Comparison of ENCODE assay signal across 8 cellular contexts in the genomic region with DNA sequence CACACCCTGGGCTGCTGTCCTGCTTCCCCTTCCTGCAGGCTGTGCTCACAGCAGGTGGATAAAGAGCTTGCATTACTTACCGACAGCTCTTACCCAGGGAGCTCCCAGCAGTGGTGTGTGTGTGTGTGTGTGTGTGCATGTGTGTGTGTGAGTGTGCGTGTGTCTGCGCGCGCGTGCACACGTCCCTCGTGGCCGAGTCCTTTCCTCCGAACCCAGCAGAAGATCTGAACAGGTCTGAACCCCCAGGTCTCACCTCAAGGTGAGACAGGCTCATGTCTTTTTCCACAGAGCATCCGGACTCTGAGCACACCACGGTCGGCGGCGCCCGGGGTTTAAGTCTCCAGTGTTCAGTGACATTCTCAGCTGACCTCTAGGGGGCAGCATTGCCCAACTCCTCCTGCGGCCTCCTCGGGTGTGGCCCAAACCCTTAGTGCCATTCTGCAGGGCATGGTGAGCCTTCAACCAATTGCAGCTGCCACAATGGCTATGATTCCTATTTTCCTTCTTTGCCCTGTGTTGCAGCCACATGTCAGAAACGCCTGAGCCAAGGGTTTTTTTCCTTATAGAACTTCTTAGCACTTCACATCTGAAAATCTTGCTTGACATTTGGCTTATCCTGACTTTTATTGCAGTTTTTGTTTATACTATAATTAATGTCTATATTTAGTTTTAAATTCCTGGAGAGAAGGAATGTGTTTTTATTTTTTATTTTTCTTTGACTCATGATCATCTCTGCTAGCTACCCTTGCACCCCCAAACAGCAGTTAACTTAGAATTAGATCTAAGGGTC.
DNase-seq lines count a peak whose midpoint lies in the region; ATAC-seq and TF ChIP-seq lines count a peak whose summit lies in the region.

No MANE protein-coding gene starts in this region.

- H3K27ac Mint-ChIP-seq in activated T-cell treated with anti-CD3 and anti-CD28 coated beads, Interleukin-2, amount 50 U/mL, for 72 hours, result no peak overlapping the region
- no peak overlapping the region for H3K27ac Mint-ChIP-seq in neural crest cell (ENCODE audit: unreplicated experiment)

- POLR2A ChIA-PET in PC-9 (lab: Charles Lee; ENCODE audit: unreplicated experiment), result no interaction called here

- intact Hi-C loops in PC-9 (cut with micrococcal nuclease; ENCODE audit: unreplicated experiment), result loop anchor here (10.0 kb wide), 1 partner anchor 886 kb away; no protein-coding TSS in a partner anchor
- intact Hi-C loops in stomach (cut with DNase I; ENCODE audit: low total_unique reads), result no loop called here

- H3K79me2 ChIP-seq in PC-9 (ENCODE audit: low read depth), result no peaks in the 10 kb centered on the region

- no peaks in the 10 kb centered on the region for H3K9me3 Mint-ChIP-seq in activated T-cell treated with anti-CD3 and anti-CD28 coated beads, Interleukin-2, amount 50 U/mL, for 72 hours
- no peaks in the 10 kb centered on the region for H3K9me3 Mint-ChIP-seq in neural crest cell

- H3K36me3 Mint-ChIP-seq in activated T-cell treated with anti-CD3 and anti-CD28 coated beads, Interleukin-2, amount 50 U/mL, for 72 hours (ENCODE audit: insufficient read depth in 2 of 2), result no peaks in the 10 kb centered on the region
- no peaks in the 10 kb centered on the region for H3K36me3 Mint-ChIP-seq in neural crest cell (ENCODE audit: low read depth)

- no peaks in the 10 kb centered on the region for H3K9me2 ChIP-seq in PC-9 (ENCODE audit: insufficient read depth)

- H3K27me3 Mint-ChIP-seq in activated T-cell treated with anti-CD3 and anti-CD28 coated beads, Interleukin-2, amount 50 U/mL, for 72 hours (ENCODE audit: low read depth), result peaks cover 42% of the 10 kb centered on the region
- H3K27me3 Mint-ChIP-seq in neural crest cell (ENCODE audit: low read depth), result peaks cover 33% of the 10 kb centered on the region

- CTCF ChIA-PET in PC-9 (lab: Charles Lee), result interaction anchor here (0.6 kb wide), 1 partner anchor 558 kb away, joined by 4 read pairs; no protein-coding TSS in a partner anchor

- H3K36me3 ChIP-seq in HUES6 (ENCODE audit: control insufficient read depth, insufficient read depth, low read length), result no peaks in the 10 kb centered on the region
- H3K36me3 ChIP-seq in PC-9 (ENCODE audit: low read depth), result no peaks in the 10 kb centered on the region
- H3K36me3 ChIP-seq in stomach, result no peaks in the 10 kb centered on the region

- H3K4me2 ChIP-seq in PC-9, result peak overlapping the region; percentile 51; the same call in 1 of the 2 replicates

- H3K27me3 ChIP-seq in HUES6 (ENCODE audit: control insufficient read depth, insufficient read depth, low read length) (no peaks in the 10 kb centered on the region; the same call in 1 of the 2 replicates), PC-9 (ENCODE audit: insufficient read depth, low read depth) (peaks cover 41% of the 10 kb centered on the region), stomach (peaks cover 0 to 27% (median 7%) of the 10 kb centered on the region in 3 donors)

- H3K4me1 Mint-ChIP-seq in activated T-cell treated with anti-CD3 and anti-CD28 coated beads, Interleukin-2, amount 50 U/mL, for 72 hours (ENCODE audit: low read depth), result peaks cover 6% of the 10 kb centered on the region
- H3K4me1 Mint-ChIP-seq in neural crest cell, result peaks cover 11% of the 10 kb centered on the region

- no peaks in the 10 kb centered on the region for H4K20me1 ChIP-seq in PC-9 (ENCODE audit: insufficient read depth)

- BruUV-seq in PC-9 (replicated peaks; lab: Mats Ljungman, UMichigan), result no TSS peak

- no peak overlapping the region for H3K9ac ChIP-seq in HUES6 (ENCODE audit: low read length)

- WGBS in stomach, 5 donors, result 6 to 13% (median 8%) methylated on average over 18 to 19 of the region's 19 CpGs

- H3F3A ChIP-seq in PC-9 (ENCODE audit: insufficient read depth, low read depth), result no peaks in the 10 kb centered on the region

- peak overlapping the region; percentile 64 to 70 for H3K4me3 Mint-ChIP-seq in activated T-cell treated with anti-CD3 and anti-CD28 coated beads, Interleukin-2, amount 50 U/mL, for 72 hours
- H3K4me3 Mint-ChIP-seq in neural crest cell, result peak overlapping the region; percentile 64

- no peaks in the 10 kb centered on the region for H3K9me3 ChIP-seq in HUES6 (ENCODE audit: control insufficient read depth, insufficient read depth, low read depth, low read length)
- H3K9me3 ChIP-seq in PC-9 (ENCODE audit: insufficient read depth, low read depth), result no peaks in the 10 kb centered on the region
- H3K9me3 ChIP-seq in stomach, result no peaks in the 10 kb centered on the region

- DNase-seq in DMS114 treated with DMSO at 0.1 percent for 48 hours (lab: John Stamatoyannopoulos, UW; ENCODE audit: unreplicated experiment) (peak; percentile 47), PC-9 (peak in 1 of 2 experiments; percentile 57), fibroblast of peridontal ligament (ENCODE audit: extremely low read depth) (peak; percentile 57), neural crest cell (ENCODE audit: low read depth, low spot score) (peak; percentile 84), stomach (peak; percentile 72)
- DNase-seq in activated T-cell treated with anti-CD3 and anti-CD28 coated beads, Interleukin-2, amount 50 U/mL, for 72 hours, result peak; percentile 77 to 84

- H3K27ac ChIP-seq in HUES6 (ENCODE audit: low read depth, low read length) (no peak overlapping the region), PC-9 (no peak overlapping the region), stomach (no peak overlapping the region)

- 0 out of 2 replicates have a peak overlapping the region, but pooled peaks have one; percentile 41 for H2AFZ ChIP-seq in PC-9

- H3K4me1 ChIP-seq in HUES6 (ENCODE audit: control insufficient read depth, insufficient read depth, low read length) (0 out of 2 replicates have a peak, but pooled peaks cover 3% of the 10 kb centered on the region), PC-9 (replicated peaks; ENCODE audit: insufficient read depth) (no peaks in the 10 kb centered on the region), stomach (peaks cover 0 to 11% (median 8%) of the 10 kb centered on the region in 4 donors)

- H3K4me3 ChIP-seq in HUES6 (ENCODE audit: low read depth, low read length) (peak overlapping the region; percentile 51), PC-9 (no peak overlapping the region), stomach (no peak overlapping the region)

- TF ChIP-seq POLR2A in stomach (IDR thresholded peaks at IDR 0.05), result no peak

- peak; percentile 93 for ATAC-seq in GM21515 (IDR thresholded peaks at IDR 0.05; ENCODE audit: unreplicated experiment)
- peak; percentile 94 for ATAC-seq in activated T-cell treated with anti-CD3 and anti-CD28 coated beads, Interleukin-2, amount 50 U/mL, for 72 hours (replicated peaks in 1 of 2)

- peak; percentile 87 for TF ChIP-seq CTCF in PC-9 (conservative IDR thresholded peaks at IDR 0.05)
- peak; percentile 91 for TF ChIP-seq CTCF in neural crest cell (conservative IDR thresholded peaks at IDR 0.05)
- TF ChIP-seq CTCF in stomach (IDR thresholded peaks at IDR 0.05), result peak in 5 of 7 experiments; percentile 30 to 73 (median 49)

- no peak for TF ChIP-seq EP300 in stomach (IDR thresholded peaks at IDR 0.05)
